Comparison of ENCODE assay signal across 17 cellular contexts in genomic region chr12:57481671-57482070, GRCh38. TPM values are rescaled to one million over a fixed set of nuclear protein-coding genes. Genes with fewer than 3 reads are reported as not detected.
DNase-seq lines count a peak whose midpoint lies in the region; ATAC-seq, FAIRE-seq and TF ChIP-seq lines count a peak whose summit lies in the region.
"Had no signal": no experiment of that assay in that cellular context is flagged by ENCODE, and none has a peak within 500 bp of the region (broad histone marks: within the 10 kb centered on the region; RNA-seq: fewer than 3 reads in every experiment).

No MANE protein-coding gene starts in this region.

- H3K27me3 Mint-ChIP-seq in activated naive CD4-positive, alpha-beta T cell treated with anti-CD3 and anti-CD28 coated beads for 36 hours (ENCODE audit: low read depth), result no peaks in the 10 kb centered on the region
- H3K27me3 Mint-ChIP-seq in WTC11 (ENCODE audit: low read depth), result peaks cover 46% of the 10 kb centered on the region
- no peaks in the 10 kb centered on the region for H3K27me3 Mint-ChIP-seq in effector memory CD8-positive, alpha-beta T cell
- H3K27me3 Mint-ChIP-seq in stimulated activated naive B cell treated with anti-CD40 and anti-IgM and Interleukin-4, amounts not matched to agents 10 μg/mL and 1 μg/mL and 100 μg/mL, for 72 hours, result no peaks in the 10 kb centered on the region

- TF ChIP-seq CTCF in WTC11 (IDR thresholded peaks at IDR 0.05), result no peak

- H3K9me3 Mint-ChIP-seq in activated naive CD4-positive, alpha-beta T cell treated with anti-CD3 and anti-CD28 coated beads for 36 hours, result no peaks in the 10 kb centered on the region
- no peaks in the 10 kb centered on the region for H3K9me3 Mint-ChIP-seq in WTC11
- H3K9me3 Mint-ChIP-seq in effector memory CD8-positive, alpha-beta T cell, result no peaks in the 10 kb centered on the region
- H3K9me3 Mint-ChIP-seq in stimulated activated naive B cell treated with anti-CD40 and anti-IgM and Interleukin-4, amounts not matched to agents 10 μg/mL and 1 μg/mL and 100 μg/mL, for 72 hours, result no peaks in the 10 kb centered on the region

- H3K27ac Mint-ChIP-seq in activated naive CD4-positive, alpha-beta T cell treated with anti-CD3 and anti-CD28 coated beads for 36 hours, result peak overlapping the region; percentile 99
- H3K27ac Mint-ChIP-seq in WTC11, result peak overlapping the region; percentile 8; the same call in 1 of the 2 replicates
- H3K27ac Mint-ChIP-seq in effector memory CD8-positive, alpha-beta T cell, result peak overlapping the region; percentile 96 to 98
- H3K27ac Mint-ChIP-seq in stimulated activated naive B cell treated with anti-CD40 and anti-IgM and Interleukin-4, amounts not matched to agents 10 μg/mL and 1 μg/mL and 100 μg/mL, for 72 hours, result peak overlapping the region; percentile 100
- H3K27ac Mint-ChIP-seq: brain had no signal

- peaks cover 48% of the 10 kb centered on the region for H3K4me1 Mint-ChIP-seq in activated naive CD4-positive, alpha-beta T cell treated with anti-CD3 and anti-CD28 coated beads for 36 hours (ENCODE audit: low read depth)
- H3K4me1 Mint-ChIP-seq in WTC11, result peaks cover 35% of the 10 kb centered on the region
- peaks cover 51 to 53% of the 10 kb centered on the region in 2 donors for H3K4me1 Mint-ChIP-seq in effector memory CD8-positive, alpha-beta T cell (ENCODE audit: low read depth in 2 of 2)
- H3K4me1 Mint-ChIP-seq in stimulated activated naive B cell treated with anti-CD40 and anti-IgM and Interleukin-4, amounts not matched to agents 10 μg/mL and 1 μg/mL and 100 μg/mL, for 72 hours, result peaks cover 44 to 60% of the 10 kb centered on the region in 2 donors
- H3K4me1 Mint-ChIP-seq: brain had no signal

- H3K4me3 Mint-ChIP-seq in activated naive CD4-positive, alpha-beta T cell treated with anti-CD3 and anti-CD28 coated beads for 36 hours, result no peak overlapping the region
- no peak overlapping the region for H3K4me3 Mint-ChIP-seq in WTC11
- peak overlapping the region; percentile 6 to 98 for H3K4me3 Mint-ChIP-seq in effector memory CD8-positive, alpha-beta T cell
- peak overlapping the region in 1 of 2 donors; percentile 31 for H3K4me3 Mint-ChIP-seq in stimulated activated naive B cell treated with anti-CD40 and anti-IgM and Interleukin-4, amounts not matched to agents 10 μg/mL and 1 μg/mL and 100 μg/mL, for 72 hours
- H3K4me3 Mint-ChIP-seq: brain had no signal

- no peak for DNase-seq in activated naive CD4-positive, alpha-beta T cell treated with anti-CD3 and anti-CD28 coated beads for 36 hours
- no peak for DNase-seq in activated naive CD4-positive, alpha-beta T cell (lab: John Stamatoyannopoulos, UW)
- DNase-seq in WTC11 (ENCODE audit: low spot score) (no peak), RCC 7860 (ENCODE audit: low spot score) (no peak), NCI-H2081 treated with DMSO at 0.1 percent for 48 hours (lab: John Stamatoyannopoulos, UW) (no peak)
- DNase-seq in effector memory CD8-positive, alpha-beta T cell, result no peak
- DNase-seq in stimulated activated naive B cell treated with anti-CD40 and anti-IgM and Interleukin-4, amounts not matched to agents 10 μg/mL and 1 μg/mL and 100 μg/mL, for 72 hours, result no peak
- DNase-seq: activated CD4-positive, alpha-beta T cell treated with anti-CD3 and anti-CD28 coated beads for 48 hours; activated effector memory CD4-positive, alpha-beta T cell treated with Interleukin-2 at 50 U/mL for 16 hours; esophagus squamous epithelium; GOT3; mammary epithelial cell; NCI-H1436 treated with DMSO at 0.1 percent for 48 hours; NCI-H226; stimulated activated CD4-positive, alpha-beta T cell treated with anti-CD3 and anti-CD28 coated beads, Interleukin-12 subunit alpha, Interleukin-12 subunit beta, amount 100 ng/mL, for 4 hours had no signal

- POLR2A ChIA-PET in WTC11 (lab: Charles Lee), result no interaction called here

- peaks cover 40% of the 10 kb centered on the region for H3K36me3 Mint-ChIP-seq in activated naive CD4-positive, alpha-beta T cell treated with anti-CD3 and anti-CD28 coated beads for 36 hours (ENCODE audit: low read depth)
- no peaks in the 10 kb centered on the region for H3K36me3 Mint-ChIP-seq in WTC11
- peaks cover 41% of the 10 kb centered on the region for H3K36me3 Mint-ChIP-seq in effector memory CD8-positive, alpha-beta T cell (ENCODE audit: insufficient read depth)
- peaks cover 3 to 28% of the 10 kb centered on the region in 2 donors for H3K36me3 Mint-ChIP-seq in stimulated activated naive B cell treated with anti-CD40 and anti-IgM and Interleukin-4, amounts not matched to agents 10 μg/mL and 1 μg/mL and 100 μg/mL, for 72 hours
- H3K36me3 Mint-ChIP-seq: brain had no signal

- FAIRE-seq in RCC 7860 (lab: Jason Lieb, UNC), result no peak

- ATAC-seq in WTC11 (no peak; the same call in 1 of the 2 replicates), HG03196 (IDR thresholded peaks at IDR 0.05; ENCODE audit: unreplicated experiment) (no peak)
- ATAC-seq in effector memory CD8-positive, alpha-beta T cell (replicated peaks), result no peak
- no peak for ATAC-seq in stimulated activated naive B cell treated with anti-CD40 and anti-IgM and Interleukin-4, amounts not matched to agents 10 μg/mL and 1 μg/mL and 100 μg/mL, for 72 hours (replicated peaks)

- CTCF ChIA-PET in activated naive CD4-positive, alpha-beta T cell treated with anti-CD3 and anti-CD28 coated beads for 36 hours (lab: Charles Lee), result interaction anchor here (10.2 kb wide), 1 partner anchor 20 kb away, joined by 207 read pairs; the partner anchor contains the start of gene GLI1
- CTCF ChIA-PET in WTC11 (lab: Charles Lee), result interaction anchor here (3.2 kb wide), 1 partner anchor 23 kb away, joined by 13 read pairs; the partner anchor contains the start of gene GLI1

- intact Hi-C loops in activated naive CD4-positive, alpha-beta T cell treated with anti-CD3 and anti-CD28 coated beads for 36 hours (cut with micrococcal nuclease), result no loop called here

TF ChIP-seq in WTC11, 78 proteins besides CTCF, POLR2A, EP300 and RAD21:
- TF ChIP-seq ATF6 (CRISPR knock-in tag; IDR thresholded peaks at IDR 0.05), result no peak
- TF ChIP-seq ATF1 (CRISPR knock-in tag; IDR thresholded peaks at IDR 0.05), result no peak
- TF ChIP-seq ZNF423 (CRISPR knock-in tag; IDR thresholded peaks at IDR 0.05), result no peak
- no peak for TF ChIP-seq ZNF416 (CRISPR knock-in tag; IDR thresholded peaks at IDR 0.05)
- TF ChIP-seq TCF7 (CRISPR knock-in tag; IDR thresholded peaks at IDR 0.05; ENCODE audit: low read depth), result no peak
- no peak for TF ChIP-seq NFATC4 (CRISPR knock-in tag; IDR thresholded peaks at IDR 0.05)
- TF ChIP-seq NR2C2 (CRISPR knock-in tag; IDR thresholded peaks at IDR 0.05), result no peak
- TF ChIP-seq, protein P1, sequence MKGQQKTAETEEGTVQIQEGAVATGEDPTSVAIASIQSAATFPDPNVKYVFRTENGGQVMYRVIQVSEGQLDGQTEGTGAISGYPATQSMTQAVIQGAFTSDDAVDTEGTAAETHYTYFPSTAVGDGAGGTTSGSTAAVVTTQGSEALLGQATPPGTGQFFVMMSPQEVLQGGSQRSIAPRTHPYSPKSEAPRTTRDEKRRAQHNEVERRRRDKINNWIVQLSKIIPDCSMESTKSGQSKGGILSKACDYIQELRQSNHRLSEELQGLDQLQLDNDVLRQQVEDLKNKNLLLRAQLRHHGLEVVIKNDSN (CRISPR knock-in tag; IDR thresholded peaks at IDR 0.05), result no peak
- TF ChIP-seq ERG (CRISPR knock-in tag; IDR thresholded peaks at IDR 0.05), result no peak
- TF ChIP-seq NFE2L1 (CRISPR knock-in tag; IDR thresholded peaks at IDR 0.05), result no peak
TF ChIP-seq in WTC11: peak in this region for 0.

RNA-seq across cellular contexts. Expression of gene ARHGAP9, which starts 2.0 kb away (rescaled TPM):
- 10 to 100 TPM; 95.9 to 97.9 TPM for total RNA-seq in activated naive CD4-positive, alpha-beta T cell treated with anti-CD3 and anti-CD28 coated beads for 36 hours
- 3.6 to 3.9 TPM (median 3.8 TPM) in 3 replicates for total RNA-seq in WTC11 (2021)

RNA-seq across cellular contexts. Expression of gene MARS1, which starts 6.2 kb away (rescaled TPM):
- 100 to 1,000 TPM; 481 to 489 TPM for total RNA-seq in activated naive CD4-positive, alpha-beta T cell treated with anti-CD3 and anti-CD28 coated beads for 36 hours
- 283 to 367 TPM (median 314 TPM) in 3 replicates for total RNA-seq in WTC11 (2021)

RNA-seq across cellular contexts. Expression of gene GLI1, which starts 22.1 kb away (rescaled TPM):
- not detected for total RNA-seq in activated naive CD4-positive, alpha-beta T cell treated with anti-CD3 and anti-CD28 coated beads for 36 hours
- 16.2 to 19.1 TPM (median 16.7 TPM) in 3 replicates for total RNA-seq in WTC11 (2021)

RNA-seq across cellular contexts. Expression of gene INHBE, which starts 26.6 kb away (rescaled TPM):
- total RNA-seq in activated naive CD4-positive, alpha-beta T cell treated with anti-CD3 and anti-CD28 coated beads for 36 hours, result 1 to 10 TPM in 1 of 2 experiments, under 1 TPM in 1; 0.81 to 1.0 TPM
- 3.2 to 5.0 TPM (median 3.3 TPM) in 3 replicates for total RNA-seq in WTC11 (2021)
- total RNA-seq: esophagus squamous epithelium had no signal

RNA-seq across cellular contexts. Expression of gene DDIT3, which starts 38.6 kb away (rescaled TPM):
- total RNA-seq in activated naive CD4-positive, alpha-beta T cell treated with anti-CD3 and anti-CD28 coated beads for 36 hours, result 10 to 100 TPM; 44.6 to 45.6 TPM
- 3.4 to 5.3 TPM (median 3.9 TPM) in 3 replicates for total RNA-seq in WTC11 (2021)

Comparison
In these comparisons a context has a peak if more than half of its experiments do, and no peak if none do; other contexts are left out.
1. H3K27ac Mint-ChIP-seq: peak in every context shown above with its lines; median percentile 100 in stimulated activated naive B cell treated with anti-CD40 and anti-IgM and Interleukin-4, amounts not matched to agents 10 μg/mL and 1 μg/mL and 100 μg/mL, for 72 hours; 99 in activated naive CD4-positive, alpha-beta T cell treated with anti-CD3 and anti-CD28 coated beads for 36 hours; 97 in effector memory CD8-positive, alpha-beta T cell; 8 in WTC11.
2. H3K4me3 Mint-ChIP-seq: peak in effector memory CD8-positive, alpha-beta T cell (2 of 2); none in activated naive CD4-positive, alpha-beta T cell treated with anti-CD3 and anti-CD28 coated beads for 36 hours (single experiment) and WTC11 (single experiment).
3. RNA of gene ARHGAP9, which starts 2.0 kb away (total RNA-seq): 95.9 to 97.9 TPM in activated naive CD4-positive, alpha-beta T cell treated with anti-CD3 and anti-CD28 coated beads for 36 hours; 3.6 to 3.9 TPM in WTC11; every median in the first group is over 10 times any median in the second.
4. RNA of gene GLI1, which starts 22.1 kb away (total RNA-seq): 16.2 to 19.1 TPM in WTC11; not detected in activated naive CD4-positive, alpha-beta T cell treated with anti-CD3 and anti-CD28 coated beads for 36 hours; every median in the first group is over 10 times any median in the second.